8 cellular contexts compared by ENCODE assay signal in genomic region chr16:19524866-19525723, GRCh38. TPM values are rescaled to one million over a fixed set of nuclear protein-coding genes. Genes with fewer than 3 reads are reported as not detected.
A peak's percentile ranks its signal among the peaks of the same experiment; 100 is the strongest.
DNase-seq lines count a peak whose midpoint lies in the region; ATAC-seq and TF ChIP-seq lines count a peak whose summit lies in the region.

No MANE protein-coding gene starts in this region.

- DNase-seq in Ammon's horn (ENCODE audit: low spot score) (peak; percentile 47), HPDE6-E6E7 (ENCODE audit: extremely low spot score) (peak; percentile 27), right cardiac atrium (no peak), posterior cingulate gyrus (no peak)

- ATAC-seq in right cardiac atrium (no peak), HG02973 (IDR thresholded peaks at IDR 0.05; ENCODE audit: unreplicated experiment) (no peak), HG03521 (IDR thresholded peaks at IDR 0.05; ENCODE audit: unreplicated experiment) (no peak)

- intact Hi-C loops in right cardiac atrium (cut with DNase I) (no loop called here), posterior cingulate gyrus (cut with DNase I) (loop anchor here (1.0 kb wide), 1 partner anchor 30 kb away; the partner anchor contains the start of gene VPS35L)

- H3K36me3 ChIP-seq in skeletal muscle satellite cell (ENCODE audit: insufficient read depth, low read length): peaks cover 12% of the 10 kb centered on the region

- peak overlapping the region; percentile 76 for H3K4me3 ChIP-seq in WI38 (ENCODE audit: low read depth, low read length)
- H3K4me3 ChIP-seq in right cardiac atrium (ENCODE audit: low read length): peak overlapping the region; percentile 84
- H3K4me3 ChIP-seq in skeletal muscle satellite cell (ENCODE audit: low read length): peak overlapping the region; percentile 93

- H3K27ac ChIP-seq in right cardiac atrium (ENCODE audit: low read length): no peak overlapping the region

- 27% methylated on average over 14 of the region's 14 CpGs for WGBS in right cardiac atrium

- H3K9ac ChIP-seq in skeletal muscle satellite cell (ENCODE audit: low read depth, low read length): peak overlapping the region; percentile 83

- no peaks in the 10 kb centered on the region for H3K27me3 ChIP-seq in right cardiac atrium (ENCODE audit: control insufficient read depth, insufficient read depth)
- H3K27me3 ChIP-seq in skeletal muscle satellite cell (ENCODE audit: control insufficient read depth, insufficient read depth, low read length): no peaks in the 10 kb centered on the region

- H3K4me1 ChIP-seq in right cardiac atrium (ENCODE audit: control insufficient read depth, insufficient read depth, low read length) (peaks cover 6% of the 10 kb centered on the region), skeletal muscle satellite cell (ENCODE audit: control insufficient read depth, insufficient read depth, low read length) (peaks cover 19% of the 10 kb centered on the region)

- H3K4me2 ChIP-seq in skeletal muscle satellite cell (ENCODE audit: low read length): peak overlapping the region; percentile 92

- H3K9me3 ChIP-seq in right cardiac atrium (ENCODE audit: control insufficient read depth, low read length): no peaks in the 10 kb centered on the region
- no peaks in the 10 kb centered on the region for H3K9me3 ChIP-seq in skeletal muscle satellite cell (replicated peaks; ENCODE audit: low read length)

- TF ChIP-seq CTCF in WI38 (IDR thresholded peaks at IDR 0.05; ENCODE audit: low read depth, low read length): no peak

RNA-seq across cellular contexts. Expression of gene CCP110, which starts 1.4 kb away (rescaled TPM):
- total RNA-seq in right cardiac atrium: 10 to 100 TPM in 3 of 4 donors, 1 to 10 TPM in 1; 9.9 to 13.2 (median 10.3) TPM
- 3.9 TPM for polyA plus RNA-seq in right cardiac atrium
- total RNA-seq in skeletal muscle satellite cell (2012; rRNA removed): 7.4 and 7.9 TPM in 2 replicates

RNA-seq across cellular contexts. Expression of gene GDE1, which starts 3.2 kb away (rescaled TPM):
- 100 to 1,000 TPM; 103 to 121 (median 106) TPM for total RNA-seq in right cardiac atrium
- polyA plus RNA-seq in right cardiac atrium: 72.9 TPM
- total RNA-seq in skeletal muscle satellite cell (2012; rRNA removed): 36.5 and 48.7 TPM in 2 replicates

RNA-seq across cellular contexts. Expression of gene VPS35L, which starts 30.4 kb away (rescaled TPM):
- 10 to 100 TPM; 31.5 to 40.1 (median 33.9) TPM for total RNA-seq in right cardiac atrium
- polyA plus RNA-seq in right cardiac atrium: 19.8 TPM
- total RNA-seq in skeletal muscle satellite cell (2012; rRNA removed): 41.5 and 43.1 TPM in 2 replicates

Comparison
In these comparisons a context has a peak if more than half of its experiments do, and no peak if none do; other contexts are left out.
1. DNase-seq: peak in Ammon's horn (single experiment) and HPDE6-E6E7 (single experiment); none in right cardiac atrium (0 of 3) and posterior cingulate gyrus (0 of 10).
2. Peak in every context shown above with its lines, with median percentiles within 50 percentile points of each other: H3K4me3 ChIP-seq.